1 cellular context compared by ENCODE assay signal in genomic region chr15:67063689-67064606, GRCh38.
TF ChIP-seq lines count a peak whose summit lies in the region.

No MANE protein-coding gene starts in this region.

TF ChIP-seq in HepG2, 621 proteins besides CTCF, POLR2A, EP300 and RAD21 (continued from another document and continues in another):
- TF ChIP-seq RERE (CRISPR knock-in tag; IDR thresholded peaks at IDR 0.05; ENCODE audit: low read depth) (no peak), MAFK (conservative IDR thresholded peaks at IDR 0.05 in 1 of 2, IDR thresholded peaks at IDR 0.05 in 1 of 2; ENCODE audit: low read length in 2 of 2) (no peak), GRHL1 (CRISPR knock-in tag; conservative IDR thresholded peaks at IDR 0.05) (no peak), GZF1 (CRISPR knock-in tag; IDR thresholded peaks at IDR 0.05) (0 out of 2 replicates have a peak, but pooled peaks have one; percentile 75), RFX5 (IDR thresholded peaks at IDR 0.05; ENCODE audit: low read depth, low read length) (no peak), PRDM15 (CRISPR knock-in tag; IDR thresholded peaks at IDR 0.05) (peak; percentile 70), HINFP (CRISPR knock-in tag; IDR thresholded peaks at IDR 0.05; ENCODE audit: low read depth) (peak; percentile 63; the same call in 1 of the 2 replicates), SOX6 (IDR thresholded peaks at IDR 0.05) (no peak), SOX6 (CRISPR knock-in tag; IDR thresholded peaks at IDR 0.05) (peak; percentile 86), LCORL (IDR thresholded peaks at IDR 0.05) (no peak), LCORL (CRISPR knock-in tag; IDR thresholded peaks at IDR 0.05) (peak; percentile 69), ZFP37 (CRISPR knock-in tag; IDR thresholded peaks at IDR 0.05; ENCODE audit: borderline replicate concordance) (no peak), POLR2AphosphoS2 (IDR thresholded peaks at IDR 0.05; ENCODE audit: low read depth, low read length) (no peak), GTF2F1 (IDR thresholded peaks at IDR 0.05; ENCODE audit: low read length) (peak; percentile 53; the same call in 1 of the 2 replicates), PHF5A (CRISPR knock-in tag; IDR thresholded peaks at IDR 0.05; ENCODE audit: low read depth, unreplicated experiment) (no peak), THAP8 (CRISPR knock-in tag; IDR thresholded peaks at IDR 0.05; ENCODE audit: borderline replicate concordance) (no peak), IRF9 (CRISPR knock-in tag; IDR thresholded peaks at IDR 0.05; ENCODE audit: borderline replicate concordance) (no peak), PLSCR1 (CRISPR knock-in tag; IDR thresholded peaks at IDR 0.05; ENCODE audit: borderline replicate concordance) (no peak), ZNF367 (CRISPR knock-in tag; IDR thresholded peaks at IDR 0.05; ENCODE audit: borderline replicate concordance) (no peak), E2F5 (CRISPR knock-in tag; conservative IDR thresholded peaks at IDR 0.05) (no peak), ARID5B (CRISPR knock-in tag; IDR thresholded peaks at IDR 0.05) (peak; percentile 83), RBM22 (optimal IDR thresholded peaks at IDR 0.05; ENCODE audit: low read length) (no peak), ZSCAN20 (CRISPR knock-in tag; IDR thresholded peaks at IDR 0.05; ENCODE audit: borderline replicate concordance) (peak; percentile 78; the same call in 1 of the 2 replicates), PHF21A (CRISPR knock-in tag; IDR thresholded peaks at IDR 0.05) (peak; percentile 84), NFATC3 (CRISPR knock-in tag; IDR thresholded peaks at IDR 0.05) (no peak), ZNF383 (CRISPR knock-in tag; IDR thresholded peaks at IDR 0.05; ENCODE audit: borderline replicate concordance) (no peak), HBP1 (CRISPR knock-in tag; IDR thresholded peaks at IDR 0.05; ENCODE audit: low read depth) (peak; percentile 65; the same call in 1 of the 2 replicates), MIER3 (CRISPR knock-in tag; IDR thresholded peaks at IDR 0.05; ENCODE audit: borderline replicate concordance) (0 out of 2 replicates have a peak, but pooled peaks have one; percentile 60), ZNF484 (CRISPR knock-in tag; IDR thresholded peaks at IDR 0.05; ENCODE audit: borderline replicate concordance, low read depth) (no peak)
